In the genomic region with DNA sequence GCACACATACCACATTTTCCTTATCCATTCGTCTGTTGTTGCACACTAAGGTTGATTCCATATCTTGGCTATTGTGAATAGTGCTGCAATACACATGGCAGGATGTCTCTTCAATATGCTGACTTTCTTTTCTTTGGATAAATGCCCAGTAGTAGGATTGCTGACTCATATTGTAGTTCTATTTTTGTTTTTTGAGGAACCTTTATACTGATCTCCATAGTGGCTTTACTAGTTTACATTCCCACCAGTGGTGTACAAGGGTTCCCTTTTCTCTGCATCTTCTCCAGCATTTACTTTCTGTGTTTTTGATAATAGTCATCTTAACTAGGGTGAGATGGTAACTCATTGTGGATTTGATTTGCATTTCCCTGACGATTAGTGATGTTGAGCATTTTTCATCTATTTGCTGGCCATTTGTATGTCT, we compare ENCODE assay signal across 10 cellular contexts.
DNase-seq lines count a peak whose midpoint lies in the region; ATAC-seq and TF ChIP-seq lines count a peak whose summit lies in the region.
"Had no signal": no experiment of that assay in that cellular context is flagged by ENCODE, and none has a peak within 500 bp of the region (broad histone marks: within the 10 kb centered on the region; RNA-seq: fewer than 3 reads in every experiment).

No MANE protein-coding gene starts in this region.

- dilution Hi-C loops in mammary epithelial cell (cut with HindIII; ENCODE audit: low sequenced_read_pairs), result no loop called here

- no peaks in the 10 kb centered on the region for H3K36me3 ChIP-seq in mammary epithelial cell (ENCODE audit: insufficient read depth, low read length)

- peak; percentile 38 for DNase-seq in Daoy (ENCODE audit: low read depth)
- peak; percentile 17 for DNase-seq in NCI-H1694 (lab: John Stamatoyannopoulos, UW)
- DNase-seq in mammary epithelial cell, result peak; percentile 75
- peak; percentile 85 to 88 for DNase-seq in lung microvascular endothelial cell (ENCODE audit: low read depth in 2 of 2)
- DNase-seq in stimulated activated CD4-positive, alpha-beta T cell treated with anti-CD3 and anti-CD28 coated beads, Interleukin-2, amount 100 ng/mL, for 24 hours, result no peak
- no peak for DNase-seq in HK-2 (ENCODE audit: unreplicated experiment)
- DNase-seq in retina, result no peak
- DNase-seq: activated CD4-positive, CD25-positive, alpha-beta regulatory T cell; NCI-H187 treated with DMSO at 0.1 percent for 48 hours had no signal

- no peaks in the 10 kb centered on the region for H3K4me1 ChIP-seq in mammary epithelial cell (ENCODE audit: insufficient read depth, low read length)

- intact Hi-C loops in mammary epithelial cell (cut with micrococcal nuclease), result no loop called here

- H3K27me3 ChIP-seq in mammary epithelial cell (ENCODE audit: insufficient read depth, low read length), result no peaks in the 10 kb centered on the region

- H3K9me3 ChIP-seq in mammary epithelial cell (replicated peaks; ENCODE audit: insufficient read depth, low read length), result no peaks in the 10 kb centered on the region

- H3K9ac ChIP-seq in mammary epithelial cell (ENCODE audit: insufficient read depth, low read length), result no peak overlapping the region

- H3K27ac ChIP-seq in mammary epithelial cell (ENCODE audit: insufficient read depth, low read depth, low read length), result no peak overlapping the region

- no peaks in the 10 kb centered on the region for H4K20me1 ChIP-seq in mammary epithelial cell (ENCODE audit: insufficient read depth, low read length)

- no peak overlapping the region for H3K4me3 ChIP-seq in mammary epithelial cell (replicated peaks in 1 of 3; ENCODE audit: insufficient read depth in 1 of 3, low read depth in 2 of 3, low read length in 3 of 3)

- no peak overlapping the region for H3K4me2 ChIP-seq in mammary epithelial cell (ENCODE audit: insufficient read depth, low read depth, low read length)

- in situ Hi-C loops in mammary epithelial cell (cut with MboI; ENCODE audit: low sequenced_read_pairs in 2 of 2), result loop anchor here in 1 of 2 donors (25.0 kb wide), 1 partner anchor 99 kb away; no protein-coding TSS in a partner anchor

- WGBS in mammary epithelial cell (ENCODE audit: low coverage, missing lambda C conversion rate), result 72% methylated on average over 2 of the region's 2 CpGs

- CTCF ChIA-PET in mammary epithelial cell (lab: Charles Lee; ENCODE audit: low non-redundant PET), result no interaction called here

- no peak overlapping the region for H2AFZ ChIP-seq in mammary epithelial cell (ENCODE audit: low read depth, low read length)

- no TSS peak for BruUV-seq in mammary epithelial cell (replicated peaks; lab: Mats Ljungman, UMichigan)

- TF ChIP-seq CTCF in mammary epithelial cell (conservative IDR thresholded peaks at IDR 0.05 in 1 of 2, IDR thresholded peaks at IDR 0.05 in 1 of 2; ENCODE audit: extremely low read depth in 1 of 2, insufficient read depth in 1 of 2, low read depth in 1 of 2, low read length in 2 of 2), result no peak

- H3K79me2 ChIP-seq in mammary epithelial cell (ENCODE audit: insufficient read depth, low read length), result no peaks in the 10 kb centered on the region

- ATAC-seq in GM21529 (IDR thresholded peaks at IDR 0.05; ENCODE audit: unreplicated experiment), result no peak

Comparison
In these comparisons a context has a peak if more than half of its experiments do, and no peak if none do; other contexts are left out.
1. DNase-seq: peak in Daoy (single experiment), NCI-H1694 (single experiment), mammary epithelial cell (single experiment) and lung microvascular endothelial cell (2 of 2); none in stimulated activated CD4-positive, alpha-beta T cell treated with anti-CD3 and anti-CD28 coated beads, Interleukin-2, amount 100 ng/mL, for 24 hours (0 of 2), HK-2 (single experiment) and retina (single experiment).